In the genomic region with DNA sequence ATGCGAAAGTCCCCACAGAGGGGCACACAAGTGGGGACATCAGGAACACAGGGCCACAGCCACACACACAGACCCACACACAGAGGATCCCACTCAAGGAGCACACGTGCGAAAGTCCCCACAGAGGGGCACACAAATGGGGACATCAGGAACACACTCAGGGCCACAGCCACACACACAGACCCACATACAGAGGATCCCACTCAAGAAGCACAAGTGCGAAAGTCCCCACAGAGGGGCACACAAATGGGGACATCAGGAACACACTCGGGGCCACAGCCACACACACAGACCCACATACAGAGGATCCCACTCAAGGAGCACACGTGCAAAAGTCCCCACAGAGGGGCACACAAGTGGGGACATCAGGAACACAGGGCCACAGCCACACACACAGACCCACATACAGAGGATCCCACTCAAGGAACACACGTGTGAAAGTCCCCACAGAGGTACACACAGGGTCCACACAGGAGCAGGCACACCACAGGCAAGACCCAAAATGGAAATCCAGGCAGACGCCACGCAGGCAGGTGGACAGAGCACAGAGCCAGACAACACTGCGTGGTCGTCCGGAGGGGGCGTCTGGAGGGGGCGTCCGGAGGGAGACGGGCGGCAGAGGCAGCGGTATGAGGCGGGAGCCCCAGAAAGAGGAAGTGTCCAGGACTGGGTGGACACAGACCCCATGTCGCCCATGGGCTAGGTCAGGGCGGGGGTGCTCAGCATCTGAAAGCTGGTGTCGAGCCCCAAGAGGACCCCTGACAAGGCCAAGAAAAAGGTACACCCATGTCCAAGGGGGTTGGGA, we compare ENCODE assay signal across 13 cellular contexts. TPM values are rescaled to one million over a fixed set of nuclear protein-coding genes. Genes with fewer than 3 reads are reported as not detected.
"Had no signal": no experiment of that assay in that cellular context is flagged by ENCODE, and none has a peak within 500 bp of the region (broad histone marks: within the 10 kb centered on the region; RNA-seq: fewer than 3 reads in every experiment).

No MANE protein-coding gene starts in this region.

RNA-seq across cellular contexts. Expression of a gene that starts 2.2 kb away (rescaled TPM):
- total RNA-seq: activated B cell treated with CpG ODN at 0.5 μM for 24 hours, cardiac muscle cell, esophagus mucosa, hepatocyte, liver, mesothelial cell of epicardium, SJCRH30, smooth muscle cell, stomach, T-helper 17 cell, thoracic aorta, uterus had no signal
- polyA plus RNA-seq: cardiac muscle cell, hepatocyte, keratinocyte, liver, smooth muscle cell, stomach had no signal

RNA-seq across cellular contexts. Expression of a gene that starts 41.8 kb away (rescaled TPM):
- total RNA-seq: activated B cell treated with CpG ODN at 0.5 μM for 24 hours, SJCRH30 had no signal
- polyA plus RNA-seq: keratinocyte had no signal
